ENCODE assay signal across 29 cellular contexts in the genomic region with DNA sequence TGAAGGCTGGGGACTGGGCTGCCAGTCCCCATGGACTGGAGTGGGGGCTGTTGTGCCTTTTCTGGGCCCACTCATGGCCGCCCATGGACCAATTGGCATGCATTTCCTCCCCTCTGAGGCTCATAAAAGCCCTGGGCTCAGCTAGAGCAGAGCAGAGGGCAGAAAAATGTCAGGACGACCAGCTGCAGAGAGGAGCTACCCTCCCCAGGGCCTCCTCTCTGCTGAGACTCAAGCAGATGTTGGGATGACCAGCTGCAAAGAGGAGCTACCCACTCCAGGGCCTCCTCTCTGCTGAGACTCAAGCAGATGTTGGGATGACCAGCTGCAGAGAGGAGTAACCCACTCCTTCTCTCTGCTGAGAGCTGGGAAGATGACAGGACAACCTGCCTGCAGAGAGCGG.
"Had no signal": no experiment of that assay in that cellular context is flagged by ENCODE, and none has a peak within 500 bp of the region (broad histone marks: within the 10 kb centered on the region; RNA-seq: fewer than 3 reads in every experiment).

No MANE protein-coding gene starts in this region.

- H3K27ac ChIP-seq: adrenal gland, body of pancreas, brain microvascular endothelial cell, breast epithelium, VCaP had no signal

- H3K27me3 ChIP-seq: adrenal gland, body of pancreas, brain microvascular endothelial cell, breast epithelium had no signal

- H3K9me3 ChIP-seq: adrenal gland, body of pancreas had no signal

- H3K4me3 ChIP-seq: adrenal gland, body of pancreas, breast epithelium had no signal

- DNase-seq: activated B cell treated with CpG ODN at 0.5 μM for 24 hours; activated CD4-positive, alpha-beta memory T cell treated with anti-CD3 and anti-CD28 coated beads for 36 hours; activated CD4-positive, alpha-beta T cell treated with anti-CD3 and anti-CD28 coated beads for 4 hours; activated CD4-positive, alpha-beta T cell treated with anti-CD3 and anti-CD28 coated beads, Interleukin-2, amount 10 ng/mL, durations not matched to agents 24 days and 14 days; activated CD4-positive, alpha-beta T cell treated with anti-CD3 and anti-CD28 coated beads, Interleukin-2, amount 50 U/mL, for 1 hour; activated CD4-positive, alpha-beta T cell treated with anti-CD3 and anti-CD28 coated beads, Interleukin-2, amount 50 U/mL, for 4 hours; activated CD4-positive, CD25-positive, alpha-beta regulatory T cell treated with anti-CD3 and anti-CD28 coated beads, Interleukin-2, amount 50 U/mL, for 72 hours; activated CD8-positive, alpha-beta T cell treated with anti-CD3 and anti-CD28 coated beads for 36 hours; activated effector memory CD4-positive, alpha-beta T cell treated with anti-CD3 and anti-CD28 coated beads, Interleukin-2, amount 50 U/mL, for 16 hours; activated gamma-delta T cell treated with Interleukin-2 at 50 U/mL for 16 hours; activated naive CD4-positive, alpha-beta T cell; activated naive CD4-positive, alpha-beta T cell treated with anti-CD3 and anti-CD28 coated beads for 36 hours; activated naive CD4-positive, alpha-beta T cell treated with anti-CD3 and anti-CD28 coated beads, Interleukin-2, amount 50 U/mL, for 16 hours; activated naive CD8-positive, alpha-beta T cell treated with anti-CD3 and anti-CD28 coated beads for 36 hours; activated T-cell treated with anti-CD3 and anti-CD28 coated beads for 4 hours; activated T-cell treated with anti-CD3 and anti-CD28 coated beads, Interleukin-2, amount 50 U/mL, for 1 hour; activated T-cell treated with anti-CD3 and anti-CD28 coated beads, Interleukin-2, amount 50 U/mL, for 4 hours; activated T-cell treated with anti-CD3 and anti-CD28 coated beads, Interleukin-2, amount 50 U/mL, for 72 hours; adrenal gland; amniotic stem cell; aorta; body of pancreas; brain microvascular endothelial cell; central memory CD4-positive, alpha-beta T cell; T-helper 1 cell; T-helper 2 cell; T-helper 9 cell had no signal

- H3K36me3 ChIP-seq: adrenal gland, brain microvascular endothelial cell, breast epithelium had no signal

- H3K4me1 ChIP-seq: adrenal gland, body of pancreas, breast epithelium had no signal
